Comparison of ENCODE assay signal across 11 cellular contexts in genomic region chr10:119933179-119933578, GRCh38. TPM values are rescaled to one million over a fixed set of nuclear protein-coding genes. Genes with fewer than 3 reads are reported as not detected.
A peak's percentile ranks its signal among the peaks of the same experiment; 100 is the strongest.
DNase-seq lines count a peak whose midpoint lies in the region; TF ChIP-seq lines count a peak whose summit lies in the region.
"Had no signal": no experiment of that assay in that cellular context is flagged by ENCODE, and none has a peak within 500 bp of the region (broad histone marks: within the 10 kb centered on the region; RNA-seq: fewer than 3 reads in every experiment).

No MANE protein-coding gene starts in this region.

- H3K4me1 ChIP-seq in prostate gland (replicated peaks) = no peaks in the 10 kb centered on the region
- H3K4me1 ChIP-seq in right atrium auricular region = no peaks in the 10 kb centered on the region
- H3K4me1 ChIP-seq: HAP-1 had no signal

- no peak for TF ChIP-seq POLR2A in prostate gland (IDR thresholded peaks at IDR 0.05)

- no peak overlapping the region for H3K27ac ChIP-seq in prostate gland
- no peak overlapping the region for H3K27ac ChIP-seq in right atrium auricular region
- H3K27ac ChIP-seq: BLaER1, SJSA1 had no signal

- H3K36me3 ChIP-seq in prostate gland = no peaks in the 10 kb centered on the region
- peaks cover 76% of the 10 kb centered on the region for H3K36me3 ChIP-seq in right atrium auricular region

- intact Hi-C loops in prostate gland (cut with DNase I) = loop anchor here (5.0 kb wide), 1 partner anchor 404 kb away; no protein-coding TSS in a partner anchor

- 60% methylated on average over 3 of the region's 3 CpGs for WGBS in prostate gland

- DNase-seq in NCI-H1417 (lab: John Stamatoyannopoulos, UW) (peak in 2 of 3 experiments; percentile 27 to 31), NCI-H1417 treated with DMSO at 0.1 percent for 48 hours (lab: John Stamatoyannopoulos, UW) (no peak), NCI-H1694 (lab: John Stamatoyannopoulos, UW) (peak; percentile 29), cerebellar cortex (ENCODE audit: low spot score) (peak; percentile 54), prostate gland (ENCODE audit: low spot score) (no peak), NCI-H187 treated with DMSO at 0.1 percent for 48 hours (lab: John Stamatoyannopoulos, UW) (no peak), right atrium auricular region (ENCODE audit: low spot score) (no peak)
- no peak for DNase-seq in activated T-cell treated with anti-CD3 and anti-CD28 coated beads, Interleukin-2, amount 50 U/mL, for 48 hours

- no peak overlapping the region for H3K4me3 ChIP-seq in prostate gland
- H3K4me3 ChIP-seq in right atrium auricular region = no peak overlapping the region
- H3K4me3 ChIP-seq: BLaER1, HAP-1, SJSA1 had no signal

- H3K9me3 ChIP-seq in prostate gland = no peaks in the 10 kb centered on the region
- H3K9me3 ChIP-seq in right atrium auricular region = no peaks in the 10 kb centered on the region
- H3K9me3 ChIP-seq: BLaER1, HAP-1, SJSA1 had no signal

- TF ChIP-seq CTCF in prostate gland (IDR thresholded peaks at IDR 0.05) (peak in 3 of 4 experiments; percentile 13 to 39 (median 18)), right atrium auricular region (IDR thresholded peaks at IDR 0.05) (no peak)

- H3K27me3 ChIP-seq in prostate gland (replicated peaks; ENCODE audit: insufficient read depth) (no peaks in the 10 kb centered on the region), right atrium auricular region (no peaks in the 10 kb centered on the region)
- H3K27me3 ChIP-seq: BLaER1, SJSA1 had no signal

RNA-seq across cellular contexts. Expression of gene SEC23IP, which starts 40.6 kb away (rescaled TPM):
- total RNA-seq in prostate gland (10 to 100 TPM; 37.7 to 75.2 TPM), right atrium auricular region (10 to 100 TPM; 14.5 to 16.4 TPM)

Comparison
In these comparisons a context has a peak if more than half of its experiments do, and no peak if none do; other contexts are left out.
1. DNase-seq: peak in NCI-H1417 (2 of 3), NCI-H1694 (single experiment) and cerebellar cortex (single experiment); none in NCI-H1417 treated with DMSO at 0.1 percent for 48 hours (single experiment), prostate gland (single experiment), NCI-H187 treated with DMSO at 0.1 percent for 48 hours (single experiment), activated T-cell treated with anti-CD3 and anti-CD28 coated beads, Interleukin-2, amount 50 U/mL, for 48 hours (0 of 2) and right atrium auricular region (single experiment).
2. CTCF ChIP-seq: peak in prostate gland (3 of 4); none in right atrium auricular region (0 of 2).